8 cellular contexts compared by ENCODE assay signal in the genomic region with DNA sequence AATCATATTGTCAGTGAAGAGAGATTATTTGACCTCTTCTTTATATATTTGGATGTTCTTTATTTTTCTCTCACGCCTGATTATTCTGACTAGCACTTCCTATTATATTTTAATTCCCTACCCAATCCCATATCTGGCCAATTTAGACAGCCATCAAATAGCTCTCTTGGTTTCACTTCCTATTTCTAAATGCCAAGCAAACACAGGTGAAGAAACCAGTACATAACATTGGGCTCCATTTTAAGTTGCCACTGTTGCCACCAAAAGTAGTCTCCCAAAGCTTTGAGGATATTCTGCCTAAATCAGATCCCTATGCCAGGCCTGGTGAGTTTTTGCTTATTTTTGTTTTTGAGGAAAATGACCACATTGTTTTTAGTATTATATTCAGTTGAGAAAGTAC.
"Had no signal": no experiment of that assay in that cellular context is flagged by ENCODE, and none has a peak within 500 bp of the region (broad histone marks: within the 10 kb centered on the region; RNA-seq: fewer than 3 reads in every experiment).

No MANE protein-coding gene starts in this region.

- H3K9me3 ChIP-seq: HAP-1 had no signal

- ATAC-seq: K562 had no signal

- H3K4me3 ChIP-seq: GM23248, HAP-1, K562 had no signal

- H3K4me1 ChIP-seq: HAP-1 had no signal

- H2AFZ ChIP-seq: GM23248 had no signal

- H3K9ac ChIP-seq: GM23248 had no signal

- FAIRE-seq: HTR-8/SVneo, K562 had no signal

- H3K27ac ChIP-seq: GM23248 had no signal

- H3K36me3 ChIP-seq: HAP-1 had no signal

- DNase-seq: GM23248, GOT3, H7, IMR-90, KG1 had no signal
